ENCODE assay signal across 21 cellular contexts in the genomic region with DNA sequence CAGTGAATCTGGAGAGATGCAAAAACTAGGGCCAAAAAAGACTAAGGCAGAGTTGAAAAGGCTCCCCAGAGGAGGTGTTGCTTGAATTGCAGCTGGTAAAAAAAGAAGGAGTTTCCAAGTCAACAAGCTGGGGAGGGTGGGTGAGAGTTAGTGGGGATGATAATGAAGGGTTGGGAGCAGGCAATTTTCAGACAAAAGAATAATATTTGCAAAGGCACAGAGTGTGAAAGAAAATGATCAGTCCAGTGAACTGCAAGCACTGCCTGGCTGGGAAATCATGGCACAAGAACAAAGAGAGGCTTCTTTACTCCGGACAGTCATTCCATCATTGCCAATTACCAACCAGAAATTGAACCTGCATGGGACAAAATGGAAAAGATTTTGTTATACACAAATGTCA. TPM values are rescaled to one million over a fixed set of nuclear protein-coding genes. Genes with fewer than 3 reads are reported as not detected.
DNase-seq lines count a peak whose midpoint lies in the region; ATAC-seq and TF ChIP-seq lines count a peak whose summit lies in the region.
"Had no signal": no experiment of that assay in that cellular context is flagged by ENCODE, and none has a peak within 500 bp of the region (broad histone marks: within the 10 kb centered on the region; RNA-seq: fewer than 3 reads in every experiment).

No MANE protein-coding gene starts in this region.

- DNase-seq in COR-L47 (lab: John Stamatoyannopoulos, UW) (peak; percentile 74), NCI-H2081 treated with DMSO at 0.1 percent for 48 hours (lab: John Stamatoyannopoulos, UW) (peak; percentile 24), endodermal cell (no peak), neural crest cell (ENCODE audit: low read depth, low spot score) (no peak), ascending aorta (ENCODE audit: low spot score in 2 of 2) (no peak)
- no peak for DNase-seq in activated CD4-positive, alpha-beta T cell treated with anti-CD3 and anti-CD28 coated beads, Interleukin-2, amount 10 ng/mL, durations not matched to agents 24 days and 14 days
- DNase-seq: CD8-positive, alpha-beta T cell; KBM-7; NCI-H146; NCI-H524; NK-92 treated with Interleukin-12 subunit alpha and Interleukin-12 subunit beta, amount 100 ng/mL, for 24 hours; SHP77 treated with DMSO at 0.1 percent for 48 hours had no signal

- H3K27ac Mint-ChIP-seq in endodermal cell (peak overlapping the region; percentile 82), neural crest cell (ENCODE audit: unreplicated experiment) (peak overlapping the region; percentile 36)
- no peak overlapping the region for H3K27ac Mint-ChIP-seq in activated CD4-positive, alpha-beta T cell treated with anti-CD3 and anti-CD28 coated beads, Interleukin-2, amount 10 ng/mL, durations not matched to agents 24 days and 14 days
- H3K27ac Mint-ChIP-seq: CD8-positive, alpha-beta T cell had no signal

- H3K36me3 ChIP-seq in endodermal cell (ENCODE audit: control insufficient read depth, insufficient read depth, low read length) (no peaks in the 10 kb centered on the region), ascending aorta (no peaks in the 10 kb centered on the region)
- H3K36me3 ChIP-seq: BLaER1 had no signal

- peaks cover 2% of the 10 kb centered on the region for H3K9me3 Mint-ChIP-seq in endodermal cell
- peaks cover 3% of the 10 kb centered on the region for H3K9me3 Mint-ChIP-seq in neural crest cell
- H3K9me3 Mint-ChIP-seq in activated CD4-positive, alpha-beta T cell treated with anti-CD3 and anti-CD28 coated beads, Interleukin-2, amount 10 ng/mL, durations not matched to agents 24 days and 14 days, result no peaks in the 10 kb centered on the region
- H3K9me3 Mint-ChIP-seq: CD8-positive, alpha-beta T cell had no signal

- TF ChIP-seq CTCF in endodermal cell (conservative IDR thresholded peaks at IDR 0.05) (no peak), neural crest cell (conservative IDR thresholded peaks at IDR 0.05) (no peak), ascending aorta (IDR thresholded peaks at IDR 0.05) (no peak)

- no peak overlapping the region for H3K4me3 Mint-ChIP-seq in endodermal cell
- no peak overlapping the region for H3K4me3 Mint-ChIP-seq in neural crest cell
- H3K4me3 Mint-ChIP-seq in activated CD4-positive, alpha-beta T cell treated with anti-CD3 and anti-CD28 coated beads, Interleukin-2, amount 10 ng/mL, durations not matched to agents 24 days and 14 days, result no peak overlapping the region
- H3K4me3 Mint-ChIP-seq: CD8-positive, alpha-beta T cell had no signal

- H3K4me1 ChIP-seq in endodermal cell (ENCODE audit: control insufficient read depth, insufficient read depth, low read length) (peaks cover 18% of the 10 kb centered on the region), ascending aorta (no peaks in the 10 kb centered on the region)
- H3K4me1 ChIP-seq: BLaER1 had no signal

- H3K36me3 Mint-ChIP-seq in endodermal cell (ENCODE audit: low read depth) (no peaks in the 10 kb centered on the region), neural crest cell (ENCODE audit: low read depth) (no peaks in the 10 kb centered on the region)
- H3K36me3 Mint-ChIP-seq in activated CD4-positive, alpha-beta T cell treated with anti-CD3 and anti-CD28 coated beads, Interleukin-2, amount 10 ng/mL, durations not matched to agents 24 days and 14 days (ENCODE audit: low read depth), result no peaks in the 10 kb centered on the region
- H3K36me3 Mint-ChIP-seq: CD8-positive, alpha-beta T cell had no signal

- intact Hi-C loops in ascending aorta (cut with DNase I), result no loop called here
- intact Hi-C loops in activated CD4-positive, alpha-beta T cell treated with anti-CD3 and anti-CD28 coated beads, Interleukin-2, amount 10 ng/mL, durations not matched to agents 24 days and 14 days (cut with micrococcal nuclease), result no loop called here

- peaks cover 20% of the 10 kb centered on the region for H3K4me1 Mint-ChIP-seq in endodermal cell
- H3K4me1 Mint-ChIP-seq in neural crest cell, result peaks cover 17% of the 10 kb centered on the region
- no peaks in the 10 kb centered on the region for H3K4me1 Mint-ChIP-seq in activated CD4-positive, alpha-beta T cell treated with anti-CD3 and anti-CD28 coated beads, Interleukin-2, amount 10 ng/mL, durations not matched to agents 24 days and 14 days

- H3K27me3 ChIP-seq in endodermal cell (ENCODE audit: control insufficient read depth, insufficient read depth, low read length, poor library complexity, severe bottlenecking) (no peaks in the 10 kb centered on the region), ascending aorta (no peaks in the 10 kb centered on the region)
- H3K27me3 ChIP-seq: BLaER1 had no signal

- H3K4me3 ChIP-seq in endodermal cell (ENCODE audit: low read length), result no peak overlapping the region
- no peak overlapping the region for H3K4me3 ChIP-seq in ascending aorta
- H3K4me3 ChIP-seq: BLaER1 had no signal

- H3K27ac ChIP-seq in endodermal cell (ENCODE audit: low read depth, low read length) (peak overlapping the region; percentile 78), ascending aorta (no peak overlapping the region)
- H3K27ac ChIP-seq: BLaER1 had no signal

- H3K27me3 Mint-ChIP-seq in endodermal cell (ENCODE audit: insufficient read depth), result no peaks in the 10 kb centered on the region
- no peaks in the 10 kb centered on the region for H3K27me3 Mint-ChIP-seq in neural crest cell (ENCODE audit: low read depth)
- no peaks in the 10 kb centered on the region for H3K27me3 Mint-ChIP-seq in activated CD4-positive, alpha-beta T cell treated with anti-CD3 and anti-CD28 coated beads, Interleukin-2, amount 10 ng/mL, durations not matched to agents 24 days and 14 days

- ATAC-seq in GM21515 (IDR thresholded peaks at IDR 0.05; ENCODE audit: unreplicated experiment) (no peak), GM19328 (IDR thresholded peaks at IDR 0.05; ENCODE audit: unreplicated experiment) (no peak)
- ATAC-seq: CD8-positive, alpha-beta T cell; SK-N-SH treated with all-trans-retinoic acid at 6 μM for 48 hours had no signal

- H3K9ac ChIP-seq in endodermal cell (ENCODE audit: extremely low read depth, low read length, poor library complexity, severe bottlenecking), result no peak overlapping the region
- H3K9ac ChIP-seq: BLaER1 had no signal

- WGBS in endodermal cell (ENCODE audit: insufficient coverage in 1 of 2, insufficient read length in 1 of 2), 2 experiments, result 100% methylated on average over 1 of the region's 1 CpG; no CpG with 5 or more reads in 1 of the 2 experiments

- no peaks in the 10 kb centered on the region for H3K9me3 ChIP-seq in endodermal cell (ENCODE audit: control insufficient read depth, low read length)
- H3K9me3 ChIP-seq in ascending aorta, result no peaks in the 10 kb centered on the region
- H3K9me3 ChIP-seq: BLaER1 had no signal

RNA-seq across cellular contexts. Expression of a gene that starts 42.2 kb away (rescaled TPM):
- total RNA-seq in endodermal cell, result not detected
- not detected for polyA plus RNA-seq in endodermal cell (2013, experiment 1 of 2)
- polyA plus RNA-seq in endodermal cell (2013, experiment 2 of 2), result not detected
- not detected in 2 replicates for total RNA-seq in neural crest cell
- not detected for total RNA-seq in ascending aorta
- not detected in 2 replicates for total RNA-seq in activated CD4-positive, alpha-beta T cell treated with anti-CD3 and anti-CD28 coated beads, Interleukin-2, amount 10 ng/mL, durations not matched to agents 24 days and 14 days
- total RNA-seq: A172; CD8-positive, alpha-beta T cell; Daoy; H1; OCI-LY7; RPMI7951 had no signal
- polyA plus RNA-seq: H1 had no signal

Comparison
In these comparisons a context has a peak if more than half of its experiments do, and no peak if none do; other contexts are left out.
1. DNase-seq: peak in COR-L47 (single experiment) and NCI-H2081 treated with DMSO at 0.1 percent for 48 hours (single experiment); none in endodermal cell (single experiment), neural crest cell (single experiment), ascending aorta (0 of 2) and activated CD4-positive, alpha-beta T cell treated with anti-CD3 and anti-CD28 coated beads, Interleukin-2, amount 10 ng/mL, durations not matched to agents 24 days and 14 days (single experiment).